10 cellular contexts compared by ENCODE assay signal in genomic region chr16:66369055-66369592, GRCh38. TPM values are rescaled to one million over a fixed set of nuclear protein-coding genes. Genes with fewer than 3 reads are reported as not detected.
DNase-seq lines count a peak whose midpoint lies in the region; ATAC-seq, FAIRE-seq and TF ChIP-seq lines count a peak whose summit lies in the region.
"Had no signal": no experiment of that assay in that cellular context is flagged by ENCODE, and none has a peak within 500 bp of the region (broad histone marks: within the 10 kb centered on the region; RNA-seq: fewer than 3 reads in every experiment).

No MANE protein-coding gene starts in this region.

- no peak overlapping the region for H2BK120ac ChIP-seq in mesendoderm (ENCODE audit: low read depth, low read length)

- H3K4me1 ChIP-seq in K562 (replicated peaks in 1 of 2; ENCODE audit: control insufficient read depth in 2 of 2, insufficient read depth in 2 of 2, low read length in 2 of 2) (no peaks in the 10 kb centered on the region; a peak in 1 of 5 replicates), mesendoderm (ENCODE audit: control insufficient read depth, low read depth, low read length) (peaks cover 4% of the 10 kb centered on the region), kidney (ENCODE audit: control insufficient read depth in 1 of 2, insufficient read depth in 1 of 2, low read depth in 1 of 2, low read length in 2 of 2) (peaks cover 0 to 5% of the 10 kb centered on the region in 2 donors)

- H2AFZ ChIP-seq in K562 (ENCODE audit: low read depth, low read length): no peak overlapping the region

- H4K8ac ChIP-seq in mesendoderm (ENCODE audit: low read depth, low read length): no peak overlapping the region

- TF ChIP-seq CTCF in K562 (IDR thresholded peaks at IDR 0.05 in 2 of 3, conservative IDR thresholded peaks at IDR 0.05 in 1 of 3; ENCODE audit: insufficient read depth in 2 of 3, low read depth in 1 of 3, low read length in 3 of 3) (no peak), kidney (IDR thresholded peaks at IDR 0.05; ENCODE audit: borderline replicate concordance, extremely low read depth, insufficient read depth) (no peak)

- H3K18ac ChIP-seq in mesendoderm (ENCODE audit: low read length): no peak overlapping the region

- no peaks in the 10 kb centered on the region for H3K4me1 Mint-ChIP-seq in activated T-cell treated with anti-CD3 and anti-CD28 coated beads, Interleukin-2, amount 50 U/mL, for 72 hours (ENCODE audit: low read depth)

- no peak for ATAC-seq in K562
- ATAC-seq in activated T-cell treated with anti-CD3 and anti-CD28 coated beads, Interleukin-2, amount 50 U/mL, for 72 hours (replicated peaks in 1 of 2): no peak

- H3K27me3 ChIP-seq in K562 (ENCODE audit: control insufficient read depth in 2 of 2, insufficient read depth in 2 of 2, low read length in 2 of 2) (peaks cover 2 to 16% of the 10 kb centered on the region in 2 experiments; a peak in 2 of 5 replicates), mesendoderm (ENCODE audit: insufficient read depth, low read length, poor library complexity) (no peaks in the 10 kb centered on the region)

- POLR2A ChIA-PET in K562 (lab: Yijun Ruan, JAX): interaction anchor here (0.9 kb wide), 1 partner anchor 60 kb away, joined by 6 read pairs; no protein-coding TSS in a partner anchor

- H3K4me3 ChIP-seq in Jurkat, Clone E6-1 (ENCODE audit: low read length): no peak overlapping the region
- no peak overlapping the region for H3K4me3 ChIP-seq in K562
- no peak overlapping the region for H3K4me3 ChIP-seq in mesendoderm (ENCODE audit: low read length)
- peak overlapping the region in 1 of 2 donors; percentile 33 for H3K4me3 ChIP-seq in kidney (ENCODE audit: low read length in 2 of 2)

- no peaks in the 10 kb centered on the region for H3K79me2 ChIP-seq in K562 (ENCODE audit: control insufficient read depth, insufficient read depth, low read length)
- H3K79me2 ChIP-seq in mesendoderm (ENCODE audit: control insufficient read depth, insufficient read depth, low read length): no peaks in the 10 kb centered on the region

- TF ChIP-seq POLR2A in K562 (conservative IDR thresholded peaks at IDR 0.05): no peak

- H3K27ac Mint-ChIP-seq in activated T-cell treated with anti-CD3 and anti-CD28 coated beads, Interleukin-2, amount 50 U/mL, for 72 hours: no peak overlapping the region

- intact Hi-C loops in K562 (cut with micrococcal nuclease): no loop called here
- intact Hi-C loops in kidney (cut with DNase I): no loop called here

- no peak overlapping the region for H2BK5ac ChIP-seq in mesendoderm (ENCODE audit: low read length)

- H3K4me2 ChIP-seq in K562 (ENCODE audit: insufficient read depth, low read length) (no peak overlapping the region), mesendoderm (ENCODE audit: low read length) (no peak overlapping the region)

- H3K27ac ChIP-seq in K562 (ENCODE audit: extremely low read depth, low read depth, low read length): no peak overlapping the region
- no peak overlapping the region for H3K27ac ChIP-seq in mesendoderm (ENCODE audit: low read depth, low read length)
- H3K27ac ChIP-seq in kidney (ENCODE audit: low read depth in 2 of 2, low read length in 2 of 2): peak overlapping the region in 1 of 2 donors; percentile 50

- in situ Hi-C loops in K562 (cut with MboI): no loop called here

- no peak for TF ChIP-seq RAD21 in K562 (CRISPR knock-in tag; conservative IDR thresholded peaks at IDR 0.05 in 1 of 2, IDR thresholded peaks at IDR 0.05 in 1 of 2)

- H3K36me3 ChIP-seq in K562 (ENCODE audit: control insufficient read depth, insufficient read depth, low read length): no peaks in the 10 kb centered on the region
- no peaks in the 10 kb centered on the region for H3K36me3 ChIP-seq in mesendoderm (ENCODE audit: control insufficient read depth, insufficient read depth, low read length)
- no peaks in the 10 kb centered on the region for H3K36me3 ChIP-seq in kidney (ENCODE audit: control insufficient read depth in 1 of 2, insufficient read depth in 2 of 2, low read length in 2 of 2)

- H2BK15ac ChIP-seq in mesendoderm (replicated peaks; ENCODE audit: low read depth): no peak overlapping the region

- no peak overlapping the region for H3K4me3 Mint-ChIP-seq in activated T-cell treated with anti-CD3 and anti-CD28 coated beads, Interleukin-2, amount 50 U/mL, for 72 hours

- no TSS peak for BruUV-seq in K562 (replicated peaks; lab: Mats Ljungman, UMichigan)

- CTCF ChIA-PET in K562 (lab: Yijun Ruan, JAX; ENCODE audit: low intra/inter-chr PET ratio): no interaction called here

- H3K56ac ChIP-seq in mesendoderm (ENCODE audit: low read length): peak overlapping the region; percentile 42

- no peaks in the 10 kb centered on the region for H4K20me1 ChIP-seq in K562 (replicated peaks; ENCODE audit: control insufficient read depth, insufficient read depth, low read length)

- no peak overlapping the region for H3K4ac ChIP-seq in mesendoderm (ENCODE audit: low read depth, low read length)

- no peaks in the 10 kb centered on the region for H3K9me3 Mint-ChIP-seq in activated T-cell treated with anti-CD3 and anti-CD28 coated beads, Interleukin-2, amount 50 U/mL, for 72 hours

- no peak overlapping the region for H3K9ac ChIP-seq in K562 (ENCODE audit: insufficient read depth in 1 of 2, low read depth in 2 of 2, low read length in 2 of 2)
- no peak overlapping the region for H3K9ac ChIP-seq in mesendoderm (ENCODE audit: low read length)
- no peak overlapping the region for H3K9ac ChIP-seq in kidney (ENCODE audit: low read length in 2 of 2)

- no peak for TF ChIP-seq EP300 in K562 (IDR thresholded peaks at IDR 0.05; ENCODE audit: low read length)

- no peaks in the 10 kb centered on the region for H3K9me1 ChIP-seq in K562 (ENCODE audit: control insufficient read depth, insufficient read depth, low read length)

- no peaks in the 10 kb centered on the region for H3K9me3 ChIP-seq in K562 (replicated peaks; ENCODE audit: control insufficient read depth, insufficient read depth, low read depth, low read length)
- H3K9me3 ChIP-seq in kidney (ENCODE audit: control insufficient read depth in 1 of 2, low read length in 2 of 2): no peaks in the 10 kb centered on the region

- H3K23ac ChIP-seq in mesendoderm (ENCODE audit: low read length): no peak overlapping the region

- H3K27me3 Mint-ChIP-seq in activated T-cell treated with anti-CD3 and anti-CD28 coated beads, Interleukin-2, amount 50 U/mL, for 72 hours (ENCODE audit: low read depth): peaks cover 15% of the 10 kb centered on the region

- H2AK5ac ChIP-seq in mesendoderm (ENCODE audit: low read length): no peak overlapping the region

- 0% methylated on average over 5 of the region's 5 CpGs for WGBS in K562 (ENCODE audit: insufficient coverage, low coverage, missing lambda C conversion rate)
- WGBS in mesendoderm (ENCODE audit: extremely low coverage, insufficient coverage, low lambda C conversion rate): no CpG with 5 or more reads among the region's 5 CpGs

- peak; percentile 71 for DNase-seq in CD1c-positive myeloid dendritic cell (ENCODE audit: extremely low spot score)
- DNase-seq in Jurkat, Clone E6-1 (ENCODE audit: low read depth, low spot score): peak; percentile 26
- DNase-seq in K562 (ENCODE audit: extremely low read depth in 1 of 4, low spot score in 3 of 4): no peak
- DNase-seq in mesendoderm: no peak
- DNase-seq in GM19239 (ENCODE audit: insufficient read length, low spot score): no peak
- DNase-seq in SK-N-DZ (ENCODE audit: low spot score): no peak
- no peak for DNase-seq in kidney
- no peak for DNase-seq in activated T-cell treated with anti-CD3 and anti-CD28 coated beads, Interleukin-2, amount 50 U/mL, for 72 hours
- DNase-seq: mesenchymal stem cell had no signal

- no peaks in the 10 kb centered on the region for H3K79me1 ChIP-seq in mesendoderm (ENCODE audit: low read length)

- no peak for FAIRE-seq in K562 (lab: Jason Lieb, UNC)
- FAIRE-seq in GM19239 (lab: Jason Lieb, UNC): no peak
- FAIRE-seq in kidney (lab: Jason Lieb, UNC): no peak

- no peak overlapping the region for H4K5ac ChIP-seq in mesendoderm (ENCODE audit: low read length)

- H3K36me3 Mint-ChIP-seq in activated T-cell treated with anti-CD3 and anti-CD28 coated beads, Interleukin-2, amount 50 U/mL, for 72 hours (ENCODE audit: insufficient read depth in 2 of 2): no peaks in the 10 kb centered on the region

RNA-seq across cellular contexts. Expression of gene CDH5, which starts 2.6 kb away (rescaled TPM):
- not detected for polyA plus RNA-seq in Jurkat, Clone E6-1 (2012; ENCODE audit: insufficient read depth, insufficient read length)
- not detected in 2 replicates for total RNA-seq in K562 (2011; cell fraction: chromatin; rRNA removed; ENCODE audit: low replicate concordance)
- not detected in 2 replicates for total RNA-seq in K562 (2011; cell fraction: nucleolus; rRNA removed)
- not detected in 2 replicates for total RNA-seq in K562 (2011; cell fraction: nucleoplasm; rRNA removed)
- total RNA-seq in K562 (2014; rRNA removed): not detected in 2 replicates
- total RNA-seq in K562 (2014; rRNA removed; fragmentation: Illumina TruSeq; extraction: Trizol): not detected in 2 replicates
- total RNA-seq in K562 (2015; rRNA removed; fragmentation: Illumina TruSeq; extraction: Trizol): not detected in 2 replicates
- 0.04 TPM in 1 of 2 replicates, not detected in the other for total RNA-seq in K562 (2021)
- not detected in 2 replicates for polyA plus RNA-seq in K562 (2011; rRNA removed)
- 0.04 and 0.06 TPM in 2 replicates for polyA plus RNA-seq in K562 (2011; cell fraction: cytosol; rRNA removed)
- not detected in 2 replicates for polyA plus RNA-seq in K562 (2011; cell fraction: nucleus; rRNA removed)
- polyA plus RNA-seq in K562 (2012): not detected in 2 replicates
- polyA plus RNA-seq in K562 (2014; fragmentation: Illumina TruSeq; extraction: Trizol): not detected in 2 replicates
- not detected for polyA plus RNA-seq in K562 (2014; fragmentation: Nextera tagmentation; extraction: Ambion mirVana)
- polyA plus RNA-seq in K562 (2014; rRNA removed): not detected in 2 replicates
- polyA minus RNA-seq in K562 (2011; rRNA and poly(A)+ RNA removed): not detected in 2 replicates
- not detected in 2 replicates for polyA minus RNA-seq in K562 (2011; cell fraction: cytosol; rRNA and poly(A)+ RNA removed)
- not detected in 2 replicates for polyA minus RNA-seq in K562 (2011; cell fraction: nucleus; rRNA and poly(A)+ RNA removed)
- 0.06 TPM for polyA plus RNA-seq in mesendoderm (2013, experiment 1 of 2)
- polyA plus RNA-seq in mesendoderm (2013, experiment 2 of 2): 0.07 TPM
- polyA plus RNA-seq in SK-N-DZ (2014; cell fraction: cytosol; rRNA removed): not detected in 2 replicates
- polyA plus RNA-seq in SK-N-DZ (2014; cell fraction: nucleus; rRNA removed): not detected in 2 replicates
- 41.3 TPM for total RNA-seq in kidney
- 13.9 TPM for polyA plus RNA-seq in kidney (ENCODE audit: insufficient read depth, low read depth, low replicate concordance)
- not detected for total RNA-seq in activated T-cell treated with anti-CD3 and anti-CD28 coated beads, Interleukin-2, amount 50 U/mL, for 72 hours

RNA-seq across cellular contexts. Expression of gene BEAN1, which starts 58.0 kb away (rescaled TPM):
- polyA plus RNA-seq in Jurkat, Clone E6-1 (2012; ENCODE audit: insufficient read depth, insufficient read length): not detected
- not detected in 2 replicates for total RNA-seq in K562 (2011; cell fraction: chromatin; rRNA removed; ENCODE audit: low replicate concordance)
- total RNA-seq in K562 (2011; cell fraction: nucleolus; rRNA removed): not detected in 2 replicates
- not detected in 2 replicates for total RNA-seq in K562 (2011; cell fraction: nucleoplasm; rRNA removed)
- total RNA-seq in K562 (2014; rRNA removed) (not detected in 2 replicates), K562 (2014; rRNA removed; fragmentation: Illumina TruSeq; extraction: Trizol) (not detected in 2 replicates), K562 (2015; rRNA removed; fragmentation: Illumina TruSeq; extraction: Trizol) (not detected in 2 replicates), K562 (2021) (not detected in 2 replicates), kidney (2.4 TPM)
- polyA plus RNA-seq in K562 (2011; rRNA removed) (not detected in 2 replicates), K562 (2014; fragmentation: Illumina TruSeq; extraction: Trizol) (not detected in 2 replicates), K562 (2014; fragmentation: Nextera tagmentation; extraction: Ambion mirVana) (not detected), K562 (2014; rRNA removed) (not detected in 2 replicates), kidney (ENCODE audit: insufficient read depth, low read depth, low replicate concordance) (0.47 TPM)
- polyA plus RNA-seq in K562 (2011; cell fraction: cytosol; rRNA removed): not detected in 2 replicates
- polyA plus RNA-seq in K562 (2011; cell fraction: nucleus; rRNA removed): not detected in 2 replicates
- polyA plus RNA-seq in K562 (2012): 0.11 TPM in 1 of 2 replicates, not detected in the other
- not detected in 2 replicates for polyA minus RNA-seq in K562 (2011; rRNA and poly(A)+ RNA removed)
- not detected in 2 replicates for polyA minus RNA-seq in K562 (2011; cell fraction: cytosol; rRNA and poly(A)+ RNA removed)
- not detected in 2 replicates for polyA minus RNA-seq in K562 (2011; cell fraction: nucleus; rRNA and poly(A)+ RNA removed)
- polyA plus RNA-seq in mesendoderm (2013, experiment 1 of 2): 0.10 TPM
- polyA plus RNA-seq in mesendoderm (2013, experiment 2 of 2): 0.06 TPM
- not detected in 2 replicates for polyA plus RNA-seq in SK-N-DZ (2014; cell fraction: cytosol; rRNA removed)
- not detected in 2 replicates for polyA plus RNA-seq in SK-N-DZ (2014; cell fraction: nucleus; rRNA removed)
- not detected for total RNA-seq in activated T-cell treated with anti-CD3 and anti-CD28 coated beads, Interleukin-2, amount 50 U/mL, for 72 hours
- total RNA-seq: M059J had no signal

Comparison
In these comparisons a context has a peak if more than half of its experiments do, and no peak if none do; other contexts are left out.
1. DNase-seq: peak in CD1c-positive myeloid dendritic cell (single experiment) and Jurkat, Clone E6-1 (single experiment); none in K562 (0 of 4), mesendoderm (single experiment), GM19239 (single experiment), SK-N-DZ (single experiment), kidney (single experiment) and activated T-cell treated with anti-CD3 and anti-CD28 coated beads, Interleukin-2, amount 50 U/mL, for 72 hours (0 of 2).
2. RNA of gene CDH5, which starts 2.6 kb away (total RNA-seq): 41.3 TPM in kidney (single experiment); 0.04 TPM in K562 and not detected in activated T-cell treated with anti-CD3 and anti-CD28 coated beads, Interleukin-2, amount 50 U/mL, for 72 hours; every median in the first group is over 10 times any median in the second.